1 cellular context compared by ENCODE assay signal in the genomic region with DNA sequence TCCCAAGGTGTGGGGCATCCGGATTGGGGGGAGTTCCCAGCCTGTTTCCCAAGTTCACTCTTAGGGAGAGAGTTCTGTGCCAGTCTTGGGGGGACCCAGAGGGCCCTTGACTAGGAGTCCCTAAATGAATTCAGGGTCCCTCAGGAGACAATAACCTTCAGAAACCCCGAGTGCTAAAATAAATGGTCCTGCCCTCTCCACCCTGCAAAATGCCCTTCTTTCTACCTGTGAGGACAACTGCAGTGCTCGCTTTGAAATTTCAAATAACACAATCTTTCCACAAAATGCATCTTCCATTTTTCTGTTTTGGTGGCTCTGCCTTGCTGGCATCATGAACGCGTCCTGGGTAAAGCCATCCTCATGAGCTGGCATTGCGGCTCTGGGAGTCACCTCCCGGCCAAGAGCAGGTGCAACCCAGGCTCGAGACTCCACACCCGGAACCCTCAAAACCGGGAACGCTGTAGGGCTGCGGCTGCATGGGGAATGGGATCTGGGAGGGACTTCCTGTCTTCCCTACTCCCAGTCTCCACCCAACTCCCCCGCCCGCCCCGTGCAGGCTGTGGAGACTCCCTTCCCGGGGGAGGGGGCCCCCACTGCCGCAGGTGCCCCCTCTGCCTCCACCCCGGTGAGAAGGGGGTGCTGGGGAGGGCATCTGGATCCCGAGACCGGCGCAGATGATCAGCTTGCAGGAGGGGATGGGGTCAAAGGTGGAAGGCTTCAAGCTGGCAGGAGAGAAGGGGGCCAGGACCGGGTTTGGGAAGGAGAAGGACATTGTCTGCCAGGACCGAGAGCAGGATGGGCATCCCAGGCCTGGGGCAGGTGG.
TF ChIP-seq lines count a peak whose summit lies in the region.

ZNF205 (plus strand) TSS at position 529 of the 823 bp plus-strand sequence. CDS start 845 bp downstream, outside the sequence.

TF ChIP-seq in HCT116, 20 proteins besides CTCF, POLR2A, EP300 and RAD21 (continued from another document):
- TF ChIP-seq REST (IDR thresholded peaks at IDR 0.05; ENCODE audit: low read depth) (no peak), TCF7L2 (IDR thresholded peaks at IDR 0.05; ENCODE audit: borderline replicate concordance, extremely low read depth, insufficient read depth, insufficient read length) (no peak), ELF1 (IDR thresholded peaks at IDR 0.05; ENCODE audit: borderline replicate concordance, low read depth) (no peak; the same call in 1 of the 2 replicates), SIN3A (IDR thresholded peaks at IDR 0.05; ENCODE audit: low read depth) (no peak; the same call in 1 of the 2 replicates), SRF (IDR thresholded peaks at IDR 0.05; ENCODE audit: low read depth) (peak; percentile 63; the same call in 1 of the 2 replicates), EZH2 (IDR thresholded peaks at IDR 0.05) (no peak), SP1 (IDR thresholded peaks at IDR 0.05; ENCODE audit: low read depth) (peak; percentile 52; the same call in 1 of the 2 replicates), CEBPB (IDR thresholded peaks at IDR 0.05; ENCODE audit: low read depth) (no peak), CBX3 (IDR thresholded peaks at IDR 0.05; ENCODE audit: low read depth) (no peak; the same call in 1 of the 2 replicates), FOSL1 (IDR thresholded peaks at IDR 0.05; ENCODE audit: low read depth) (no peak), JUND (IDR thresholded peaks at IDR 0.05) (no peak), POLR2AphosphoS5 (IDR thresholded peaks at IDR 0.05; ENCODE audit: low read depth, low read length) (peak; percentile 82), ZNF274 (IDR thresholded peaks at IDR 0.05; ENCODE audit: low read depth, low read length) (no peak), ZBTB33 (IDR thresholded peaks at IDR 0.05; ENCODE audit: extremely low read depth, insufficient replicate concordance, low read length) (peak; percentile 40), ZFX (IDR thresholded peaks at IDR 0.05) (no peak; the same call in 1 of the 2 replicates), YY1 (IDR thresholded peaks at IDR 0.05; ENCODE audit: extremely low read depth, insufficient replicate concordance, low read depth, low read length) (peak; percentile 81)
- TF ChIP-seq, protein P1, sequence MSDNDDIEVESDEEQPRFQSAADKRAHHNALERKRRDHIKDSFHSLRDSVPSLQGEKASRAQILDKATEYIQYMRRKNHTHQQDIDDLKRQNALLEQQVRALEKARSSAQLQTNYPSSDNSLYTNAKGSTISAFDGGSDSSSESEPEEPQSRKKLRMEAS (IDR thresholded peaks at IDR 0.05): peak; percentile 73; the same call in 1 of the 2 replicates
- TF ChIP-seq, protein P2, sequence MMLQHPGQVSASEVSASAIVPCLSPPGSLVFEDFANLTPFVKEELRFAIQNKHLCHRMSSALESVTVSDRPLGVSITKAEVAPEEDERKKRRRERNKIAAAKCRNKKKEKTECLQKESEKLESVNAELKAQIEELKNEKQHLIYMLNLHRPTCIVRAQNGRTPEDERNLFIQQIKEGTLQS (IDR thresholded peaks at IDR 0.05): no peak
